In genomic region chr1:205983925-205984725, GRCh38 we compare ENCODE assay signal across 9 cellular contexts. TPM values are rescaled to one million over a fixed set of nuclear protein-coding genes. Genes with fewer than 3 reads are reported as not detected.
DNase-seq lines count a peak whose midpoint lies in the region; ATAC-seq and TF ChIP-seq lines count a peak whose summit lies in the region.
"Had no signal": no experiment of that assay in that cellular context is flagged by ENCODE, and none has a peak within 500 bp of the region (broad histone marks: within the 10 kb centered on the region; RNA-seq: fewer than 3 reads in every experiment).

No MANE protein-coding gene starts in this region.

- H3K4me3 Mint-ChIP-seq in stimulated activated memory B cell treated with anti-CD40 and anti-IgM and Interleukin-4, amounts not matched to agents 10 μg/mL and 1 μg/mL and 100 μg/mL, for 72 hours: no peak overlapping the region
- H3K4me3 Mint-ChIP-seq: T-cell had no signal

- H3K27me3 ChIP-seq in NT2/D1 (ENCODE audit: insufficient read depth, insufficient read length): no peaks in the 10 kb centered on the region
- no peaks in the 10 kb centered on the region for H3K27me3 ChIP-seq in breast epithelium

- H3K27ac ChIP-seq in breast epithelium: peak overlapping the region; percentile 69 to 74

- H3K4me1 ChIP-seq in NT2/D1 (ENCODE audit: insufficient read depth, insufficient read length): peaks cover 11% of the 10 kb centered on the region
- peaks cover 0 to 10% of the 10 kb centered on the region in 2 donors for H3K4me1 ChIP-seq in breast epithelium

- H3K9ac ChIP-seq in NT2/D1 (ENCODE audit: insufficient read length, low read depth): peak overlapping the region; percentile 37

- peaks cover 8% of the 10 kb centered on the region for H3K4me1 Mint-ChIP-seq in stimulated activated memory B cell treated with anti-CD40 and anti-IgM and Interleukin-4, amounts not matched to agents 10 μg/mL and 1 μg/mL and 100 μg/mL, for 72 hours
- H3K4me1 Mint-ChIP-seq: T-cell had no signal

- no peaks in the 10 kb centered on the region for H3K36me3 Mint-ChIP-seq in stimulated activated memory B cell treated with anti-CD40 and anti-IgM and Interleukin-4, amounts not matched to agents 10 μg/mL and 1 μg/mL and 100 μg/mL, for 72 hours
- H3K36me3 Mint-ChIP-seq: T-cell had no signal

- peaks cover 6% of the 10 kb centered on the region for H3K36me3 ChIP-seq in NT2/D1 (ENCODE audit: insufficient read depth, insufficient read length, low read length)
- H3K36me3 ChIP-seq in breast epithelium: no peaks in the 10 kb centered on the region

- no peak for TF ChIP-seq POLR2A in breast epithelium (IDR thresholded peaks at IDR 0.05)

- intact Hi-C loops in breast epithelium (cut with DNase I; ENCODE audit: low total_unique reads): loop anchor here (5.0 kb wide), 2 partner anchors 123 to 1428 kb away; no protein-coding TSS in a partner anchor

- DNase-seq in CD1c-positive myeloid dendritic cell (ENCODE audit: extremely low spot score) (peak; percentile 79), GM19240 (ENCODE audit: insufficient read length, low spot score) (peak; percentile 49), NT2/D1 (ENCODE audit: low read depth, low spot score) (peak; percentile 61), breast epithelium (ENCODE audit: low spot score in 2 of 2) (peak; percentile 80 to 90), islet precursor cell (peak; percentile 82)

- H3K9me3 Mint-ChIP-seq in stimulated activated memory B cell treated with anti-CD40 and anti-IgM and Interleukin-4, amounts not matched to agents 10 μg/mL and 1 μg/mL and 100 μg/mL, for 72 hours: peaks cover 5% of the 10 kb centered on the region

- ATAC-seq in stimulated activated memory B cell treated with anti-CD40 and anti-IgM and Interleukin-4, amounts not matched to agents 10 μg/mL and 1 μg/mL and 100 μg/mL, for 72 hours: peak; percentile 79
- ATAC-seq in HG03571 (IDR thresholded peaks at IDR 0.05; ENCODE audit: unreplicated experiment) (no peak), GM19397 (IDR thresholded peaks at IDR 0.05; ENCODE audit: unreplicated experiment) (no peak)
- ATAC-seq: T-cell had no signal

- TF ChIP-seq CTCF in breast epithelium (IDR thresholded peaks at IDR 0.05): peak in 2 of 3 donors; percentile 65 to 71

- H3K27me3 Mint-ChIP-seq in stimulated activated memory B cell treated with anti-CD40 and anti-IgM and Interleukin-4, amounts not matched to agents 10 μg/mL and 1 μg/mL and 100 μg/mL, for 72 hours: no peaks in the 10 kb centered on the region

- H3K27ac Mint-ChIP-seq in stimulated activated memory B cell treated with anti-CD40 and anti-IgM and Interleukin-4, amounts not matched to agents 10 μg/mL and 1 μg/mL and 100 μg/mL, for 72 hours: peak overlapping the region; percentile 11
- H3K27ac Mint-ChIP-seq: T-cell had no signal

- H3K9me3 ChIP-seq in NT2/D1 (ENCODE audit: insufficient read depth, low read length) (no peaks in the 10 kb centered on the region), breast epithelium (no peaks in the 10 kb centered on the region)

- H3K4me3 ChIP-seq in NT2/D1 (ENCODE audit: insufficient read length, low read depth) (no peak overlapping the region), breast epithelium (peak overlapping the region in 1 of 3 donors; percentile 15)

RNA-seq across cellular contexts. Expression of gene RAB7B, which starts 19.1 kb away (rescaled TPM):
- total RNA-seq in breast epithelium: 1 to 10 TPM; 1.3 to 6.6 (median 2.9) TPM

RNA-seq across cellular contexts. Expression of gene CTSE, which starts 39.6 kb away (rescaled TPM):
- total RNA-seq in breast epithelium: under 1 TPM in 1 of 3 donors, not detected in 2; under 0.01 TPM

RNA-seq across cellular contexts. Expression of gene SLC26A9, which starts 40.9 kb away (rescaled TPM):
- total RNA-seq in breast epithelium: not detected
